ENCODE assay signal across 8 cellular contexts in genomic region chr3:169863458-169863899, GRCh38. TPM values are rescaled to one million over a fixed set of nuclear protein-coding genes. Genes with fewer than 3 reads are reported as not detected.
A peak's percentile ranks its signal among the peaks of the same experiment; 100 is the strongest.
DNase-seq lines count a peak whose midpoint lies in the region; ATAC-seq lines count a peak whose summit lies in the region.

No MANE protein-coding gene starts in this region.

- ATAC-seq in HG03097 (IDR thresholded peaks at IDR 0.05; ENCODE audit: low FRiP score, unreplicated experiment), result peak; percentile 55
- peak; percentile 100 for ATAC-seq in left lobe of liver

- DNase-seq in NCI-H1417 (lab: John Stamatoyannopoulos, UW) (peak; percentile 61 to 87 (median 63)), NCI-H1417 treated with DMSO at 0.1 percent for 48 hours (lab: John Stamatoyannopoulos, UW) (no peak), NCI-H2227 (lab: John Stamatoyannopoulos, UW; ENCODE audit: unreplicated experiment) (peak; percentile 75), cerebellar cortex (ENCODE audit: low spot score) (peak; percentile 63), left lobe of liver (ENCODE audit: low spot score) (peak; percentile 74)
- DNase-seq in activated CD4-positive, alpha-beta T cell treated with anti-CD3 and anti-CD28 coated beads for 1 hour, result peak; percentile 30
- peak; percentile 47 to 59 for DNase-seq in stimulated activated CD4-positive, alpha-beta T cell treated with anti-CD3 and anti-CD28 coated beads, Interleukin-4, amount 100 ng/mL, for 48 hours (ENCODE audit: low read depth in 2 of 2)

RNA-seq across cellular contexts. Expression of gene LRRC31, which starts 6.3 kb away (rescaled TPM):
- total RNA-seq in left lobe of liver, result 1.7 TPM

RNA-seq across cellular contexts. Expression of gene SAMD7, which starts 47.9 kb away (rescaled TPM):
- total RNA-seq in left lobe of liver, result not detected

RNA-seq across cellular contexts. Expression of gene LRRC34, which starts 50.8 kb away (rescaled TPM):
- total RNA-seq in left lobe of liver, result 0.35 TPM

RNA-seq across cellular contexts. Expression of gene LRRIQ4, which starts 50.8 kb away (rescaled TPM):
- total RNA-seq in left lobe of liver, result not detected
